ENCODE assay signal across 1 cellular context in the genomic region with DNA sequence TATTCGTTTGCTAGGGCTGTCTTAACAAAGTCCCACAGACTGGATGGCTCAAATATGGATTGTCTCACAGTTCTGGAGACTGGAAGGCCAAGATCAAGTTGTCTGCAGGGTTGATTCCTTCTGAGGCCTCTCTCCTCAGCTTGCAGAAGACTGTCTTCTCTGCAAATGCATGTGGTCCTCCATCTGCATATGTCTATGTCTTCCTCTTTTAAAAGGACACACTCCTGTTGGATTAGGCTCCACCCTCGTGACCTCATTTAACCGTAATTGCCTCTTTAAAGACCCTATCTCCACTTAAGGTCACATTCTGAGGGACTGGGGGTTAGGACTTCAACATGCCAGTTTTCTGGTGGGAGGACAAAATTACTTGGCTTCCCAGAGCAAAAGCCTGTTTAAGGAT.
TF ChIP-seq lines count a peak whose summit lies in the region.

No MANE protein-coding gene starts in this region.

TF ChIP-seq in GM23338, 12 proteins besides CTCF, POLR2A, EP300 and RAD21 (continued from another document):
- TF ChIP-seq, protein P1, sequence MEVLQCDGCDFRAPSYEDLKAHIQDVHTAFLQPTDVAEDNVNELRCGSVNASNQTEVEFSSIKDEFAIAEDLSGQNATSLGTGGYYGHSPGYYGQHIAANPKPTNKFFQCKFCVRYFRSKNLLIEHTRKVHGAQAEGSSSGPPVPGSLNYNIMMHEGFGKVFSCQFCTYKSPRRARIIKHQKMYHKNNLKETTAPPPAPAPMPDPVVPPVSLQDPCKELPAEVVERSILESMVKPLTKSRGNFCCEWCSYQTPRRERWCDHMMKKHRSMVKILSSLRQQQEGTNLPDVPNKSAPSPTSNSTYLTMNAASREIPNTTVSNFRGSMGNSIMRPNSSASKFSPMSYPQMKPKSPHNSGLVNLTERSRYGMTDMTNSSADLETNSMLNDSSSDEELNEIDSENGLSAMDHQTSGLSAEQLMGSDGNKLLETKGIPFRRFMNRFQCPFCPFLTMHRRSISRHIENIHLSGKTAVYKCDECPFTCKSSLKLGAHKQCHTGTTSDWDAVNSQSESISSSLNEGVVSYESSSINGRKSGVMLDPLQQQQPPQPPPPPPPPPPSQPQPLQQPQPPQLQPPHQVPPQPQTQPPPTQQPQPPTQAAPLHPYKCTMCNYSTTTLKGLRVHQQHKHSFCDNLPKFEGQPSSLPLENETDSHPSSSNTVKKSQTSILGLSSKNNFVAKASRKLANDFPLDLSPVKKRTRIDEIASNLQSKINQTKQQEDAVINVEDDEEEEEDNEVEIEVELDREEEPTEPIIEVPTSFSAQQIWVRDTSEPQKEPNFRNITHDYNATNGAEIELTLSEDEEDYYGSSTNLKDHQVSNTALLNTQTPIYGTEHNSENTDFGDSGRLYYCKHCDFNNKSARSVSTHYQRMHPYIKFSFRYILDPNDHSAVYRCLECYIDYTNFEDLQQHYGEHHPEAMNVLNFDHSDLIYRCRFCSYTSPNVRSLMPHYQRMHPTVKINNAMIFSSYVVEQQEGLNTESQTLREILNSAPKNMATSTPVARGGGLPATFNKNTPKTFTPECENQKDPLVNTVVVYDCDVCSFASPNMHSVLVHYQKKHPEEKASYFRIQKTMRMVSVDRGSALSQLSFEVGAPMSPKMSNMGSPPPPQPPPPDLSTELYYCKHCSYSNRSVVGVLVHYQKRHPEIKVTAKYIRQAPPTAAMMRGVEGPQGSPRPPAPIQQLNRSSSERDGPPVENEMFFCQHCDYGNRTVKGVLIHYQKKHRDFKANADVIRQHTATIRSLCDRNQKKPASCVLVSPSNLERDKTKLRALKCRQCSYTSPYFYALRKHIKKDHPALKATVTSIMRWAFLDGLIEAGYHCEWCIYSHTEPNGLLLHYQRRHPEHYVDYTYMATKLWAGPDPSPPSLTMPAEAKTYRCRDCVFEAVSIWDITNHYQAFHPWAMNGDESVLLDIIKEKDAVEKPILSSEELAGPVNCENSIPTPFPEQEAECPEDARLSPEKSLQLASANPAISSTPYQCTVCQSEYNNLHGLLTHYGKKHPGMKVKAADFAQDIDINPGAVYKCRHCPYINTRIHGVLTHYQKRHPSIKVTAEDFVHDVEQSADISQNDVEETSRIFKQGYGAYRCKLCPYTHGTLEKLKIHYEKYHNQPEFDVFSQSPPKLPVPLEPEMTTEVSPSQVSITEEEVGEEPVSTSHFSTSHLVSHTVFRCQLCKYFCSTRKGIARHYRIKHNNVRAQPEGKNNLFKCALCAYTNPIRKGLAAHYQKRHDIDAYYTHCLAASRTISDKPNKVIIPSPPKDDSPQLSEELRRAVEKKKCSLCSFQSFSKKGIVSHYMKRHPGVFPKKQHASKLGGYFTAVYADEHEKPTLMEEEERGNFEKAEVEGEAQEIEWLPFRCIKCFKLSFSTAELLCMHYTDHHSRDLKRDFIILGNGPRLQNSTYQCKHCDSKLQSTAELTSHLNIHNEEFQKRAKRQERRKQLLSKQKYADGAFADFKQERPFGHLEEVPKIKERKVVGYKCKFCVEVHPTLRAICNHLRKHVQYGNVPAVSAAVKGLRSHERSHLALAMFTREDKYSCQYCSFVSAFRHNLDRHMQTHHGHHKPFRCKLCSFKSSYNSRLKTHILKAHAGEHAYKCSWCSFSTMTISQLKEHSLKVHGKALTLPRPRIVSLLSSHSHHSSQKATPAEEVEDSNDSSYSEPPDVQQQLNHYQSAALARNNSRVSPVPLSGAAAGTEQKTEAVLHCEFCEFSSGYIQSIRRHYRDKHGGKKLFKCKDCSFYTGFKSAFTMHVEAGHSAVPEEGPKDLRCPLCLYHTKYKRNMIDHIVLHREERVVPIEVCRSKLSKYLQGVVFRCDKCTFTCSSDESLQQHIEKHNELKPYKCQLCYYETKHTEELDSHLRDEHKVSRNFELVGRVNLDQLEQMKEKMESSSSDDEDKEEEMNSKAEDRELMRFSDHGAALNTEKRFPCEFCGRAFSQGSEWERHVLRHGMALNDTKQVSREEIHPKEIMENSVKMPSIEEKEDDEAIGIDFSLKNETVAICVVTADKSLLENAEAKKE (CRISPR knock-in tag; IDR thresholded peaks at IDR 0.05), result no peak
- TF ChIP-seq POLR2AphosphoS5 (IDR thresholded peaks at IDR 0.05; ENCODE audit: low read depth) (no peak), CREB1 (CRISPR knock-in tag; IDR thresholded peaks at IDR 0.05; ENCODE audit: low read depth) (no peak)
TF ChIP-seq in GM23338: peak in this region for 0.
